Comparison of ENCODE assay signal across 11 cellular contexts in genomic region chr13:33494596-33495214, GRCh38.
DNase-seq lines count a peak whose midpoint lies in the region; ATAC-seq, FAIRE-seq and TF ChIP-seq lines count a peak whose summit lies in the region.
"Had no signal": no experiment of that assay in that cellular context is flagged by ENCODE, and none has a peak within 500 bp of the region (broad histone marks: within the 10 kb centered on the region; RNA-seq: fewer than 3 reads in every experiment).

No MANE protein-coding gene starts in this region.

- in situ Hi-C loops in K562 (cut with MboI): no loop called here

- no peaks in the 10 kb centered on the region for H3K27me3 ChIP-seq in A673 (replicated peaks; ENCODE audit: insufficient read depth, low read depth, low read length, poor library complexity)
- H3K27me3 ChIP-seq in K562 (ENCODE audit: control insufficient read depth in 2 of 2, insufficient read depth in 2 of 2, low read length in 2 of 2): no peaks in the 10 kb centered on the region

- no peak for TF ChIP-seq EP300 in K562 (IDR thresholded peaks at IDR 0.05; ENCODE audit: low read length)

- DNase-seq in A673 (ENCODE audit: low spot score) (peak; percentile 96), HTR-8/SVneo (ENCODE audit: insufficient read length, low spot score) (peak; percentile 47), K562 (ENCODE audit: extremely low read depth in 1 of 4, low spot score in 3 of 4) (peak in 3 of 4 experiments; percentile 4 to 39 (median 5)), kidney tubule cell (ENCODE audit: low spot score) (peak; percentile 87), SKM-1 (lab: John Stamatoyannopoulos, UW; ENCODE audit: unreplicated experiment) (no peak), NCI-H2029 (lab: John Stamatoyannopoulos, UW) (no peak), NCI-H1048 (lab: John Stamatoyannopoulos, UW) (no peak), epidermal melanocyte (ENCODE audit: insufficient read length, low spot score) (no peak)
- DNase-seq: activated CD4-positive, alpha-beta T cell treated with anti-CD3 and anti-CD28 coated beads, Interleukin-2, amount 10 ng/mL, durations not matched to agents 7 days and 5 days; stimulated activated CD4-positive, alpha-beta T cell treated with anti-CD3 and anti-CD28 coated beads, Interleukin-4, amount 100 ng/mL, for 1 hour had no signal

- CTCF ChIA-PET in A673 (lab: Charles Lee) (interaction anchor here (0.6 kb wide), 1 partner anchor 60 kb away, joined by 4 read pairs; no protein-coding TSS in a partner anchor), K562 (lab: Yijun Ruan, JAX; ENCODE audit: low intra/inter-chr PET ratio) (no interaction called here)

- H3K9ac ChIP-seq in K562 (ENCODE audit: insufficient read depth in 1 of 2, low read depth in 2 of 2, low read length in 2 of 2): no peak overlapping the region

- TSS peak; percentile 88 for BruUV-seq in A673 (replicated peaks; lab: Mats Ljungman, UMichigan)
- no TSS peak for BruUV-seq in K562 (replicated peaks; lab: Mats Ljungman, UMichigan)

- H3K36me3 ChIP-seq in A673 (ENCODE audit: insufficient read depth, low read length, poor library complexity, severe bottlenecking) (no peaks in the 10 kb centered on the region), K562 (ENCODE audit: control insufficient read depth, insufficient read depth, low read length) (no peaks in the 10 kb centered on the region)

- H3K27ac ChIP-seq in A673 (ENCODE audit: low read depth, low read length, poor library complexity, severe bottlenecking): peak overlapping the region; percentile 78
- H3K27ac ChIP-seq in K562 (ENCODE audit: extremely low read depth, low read depth, low read length): peak overlapping the region; percentile 43; the same call in 1 of the 3 replicates

- POLR2A ChIA-PET in A673 (lab: Charles Lee; ENCODE audit: low non-redundant PET) (interaction anchor here (0.8 to 1.0 kb wide), 2 partner anchors 28 to 48 kb away, joined by 3 to 5 read pairs; no protein-coding TSS in a partner anchor), K562 (lab: Yijun Ruan, JAX) (interaction anchor here (1.1 kb wide), 1 partner anchor 13 kb away, joined by 3 read pairs; no protein-coding TSS in a partner anchor)

- no peaks in the 10 kb centered on the region for H3K9me1 ChIP-seq in K562 (ENCODE audit: control insufficient read depth, insufficient read depth, low read length)

- peak; percentile 74 for ATAC-seq in K562

- H3K4me3 ChIP-seq in A673 (ENCODE audit: low read depth, low read length, poor library complexity, severe bottlenecking) (no peak overlapping the region), K562 (no peak overlapping the region)

- H3K79me2 ChIP-seq in K562 (ENCODE audit: control insufficient read depth, insufficient read depth, low read length): no peaks in the 10 kb centered on the region

- FAIRE-seq in HTR-8/SVneo (lab: Jason Lieb, UNC) (peak; percentile 16), K562 (lab: Jason Lieb, UNC) (no peak)
- FAIRE-seq: D721Med had no signal

- WGBS in K562 (ENCODE audit: insufficient coverage, low coverage, missing lambda C conversion rate): 5% methylated on average over 4 of the region's 4 CpGs

- intact Hi-C loops in A673 (cut with micrococcal nuclease; ENCODE audit: unreplicated experiment): loop anchor here (2.0 to 10.0 kb wide), 4 partner anchors 46 to 317 kb away; no protein-coding TSS in a partner anchor
- intact Hi-C loops in K562 (cut with micrococcal nuclease): loop anchor here (5.0 kb wide), 1 partner anchor 48 kb away; no protein-coding TSS in a partner anchor

- H3K9me3 ChIP-seq in A673 (ENCODE audit: low read depth, low read length, poor library complexity, severe bottlenecking): no peaks in the 10 kb centered on the region
- H3K9me3 ChIP-seq in K562 (replicated peaks; ENCODE audit: control insufficient read depth, insufficient read depth, low read depth, low read length): no peaks in the 10 kb centered on the region

- no peak for TF ChIP-seq RAD21 in K562 (CRISPR knock-in tag; conservative IDR thresholded peaks at IDR 0.05 in 1 of 2, IDR thresholded peaks at IDR 0.05 in 1 of 2)

- no peak overlapping the region for H3K4me2 ChIP-seq in K562 (ENCODE audit: insufficient read depth, low read length)

- H4K20me1 ChIP-seq in K562 (replicated peaks; ENCODE audit: control insufficient read depth, insufficient read depth, low read length): no peaks in the 10 kb centered on the region

- peak overlapping the region; percentile 51; the same call in 1 of the 2 replicates for H2AFZ ChIP-seq in K562 (ENCODE audit: low read depth, low read length)

- TF ChIP-seq POLR2A in K562 (conservative IDR thresholded peaks at IDR 0.05): no peak

- TF ChIP-seq CTCF in A673 (conservative IDR thresholded peaks at IDR 0.05; ENCODE audit: low read depth, low read length): no peak
- no peak for TF ChIP-seq CTCF in K562 (IDR thresholded peaks at IDR 0.05 in 2 of 3, conservative IDR thresholded peaks at IDR 0.05 in 1 of 3; ENCODE audit: insufficient read depth in 2 of 3, low read depth in 1 of 3, low read length in 3 of 3)

- H3K4me1 ChIP-seq in A673 (ENCODE audit: insufficient read depth, low read length, poor library complexity, severe bottlenecking): peaks cover 61% of the 10 kb centered on the region
- H3K4me1 ChIP-seq in K562 (replicated peaks in 1 of 2; ENCODE audit: control insufficient read depth in 2 of 2, insufficient read depth in 2 of 2, low read length in 2 of 2): peaks cover 0 to 3% of the 10 kb centered on the region in 2 experiments; a peak in 1 of 5 replicates

TF ChIP-seq in K562, 482 proteins besides CTCF, POLR2A, EP300 and RAD21 (continues in another document):
- TF ChIP-seq, protein P1, sequence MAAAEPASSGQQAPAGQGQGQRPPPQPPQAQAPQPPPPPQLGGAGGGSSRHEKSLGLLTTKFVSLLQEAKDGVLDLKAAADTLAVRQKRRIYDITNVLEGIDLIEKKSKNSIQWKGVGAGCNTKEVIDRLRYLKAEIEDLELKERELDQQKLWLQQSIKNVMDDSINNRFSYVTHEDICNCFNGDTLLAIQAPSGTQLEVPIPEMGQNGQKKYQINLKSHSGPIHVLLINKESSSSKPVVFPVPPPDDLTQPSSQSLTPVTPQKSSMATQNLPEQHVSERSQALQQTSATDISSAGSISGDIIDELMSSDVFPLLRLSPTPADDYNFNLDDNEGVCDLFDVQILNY (CRISPR knock-in tag; IDR thresholded peaks at IDR 0.05): no peak
- TF ChIP-seq TCFL5 (CRISPR knock-in tag; conservative IDR thresholded peaks at IDR 0.05) (no peak), PHTF2 (CRISPR knock-in tag; IDR thresholded peaks at IDR 0.05) (no peak), NR2F6 (CRISPR knock-in tag; IDR thresholded peaks at IDR 0.05) (no peak), SMARCA5 (IDR thresholded peaks at IDR 0.05) (no peak), GTF3C2 (IDR thresholded peaks at IDR 0.05; ENCODE audit: borderline replicate concordance, extremely low read depth, insufficient read length) (no peak), TEAD1 (CRISPR knock-in tag; IDR thresholded peaks at IDR 0.05) (peak in 1 of 2 experiments; percentile 68; a peak in 1 of 4 replicates), ZNF134 (CRISPR knock-in tag; conservative IDR thresholded peaks at IDR 0.05) (no peak), ATF6 (CRISPR knock-in tag; IDR thresholded peaks at IDR 0.05) (no peak), KLF16 (IDR thresholded peaks at IDR 0.05) (no peak), ETV1 (tag; conservative IDR thresholded peaks at IDR 0.05; ENCODE audit: low read depth) (peak; percentile 66)

Comparison
In these comparisons a context has a peak if more than half of its experiments do, and no peak if none do; other contexts are left out.
1. DNase-seq: peak in A673 (single experiment), HTR-8/SVneo (single experiment), K562 (3 of 4) and kidney tubule cell (single experiment); none in SKM-1 (single experiment), NCI-H2029 (single experiment), NCI-H1048 (single experiment) and epidermal melanocyte (single experiment).